1 cellular context compared by ENCODE assay signal in genomic region chr2:17803492-17803891, GRCh38.
TF ChIP-seq lines count a peak whose summit lies in the region.

No MANE protein-coding gene starts in this region.

TF ChIP-seq in GM12878, 131 proteins besides CTCF, POLR2A, EP300 and RAD21 (continued from another document):
- no peak for TF ChIP-seq ZNF687 (IDR thresholded peaks at IDR 0.05)
- no peak for TF ChIP-seq NBN (IDR thresholded peaks at IDR 0.05)
- TF ChIP-seq SP1 (IDR thresholded peaks at IDR 0.05; ENCODE audit: low read depth, low read length) = no peak
- TF ChIP-seq NFXL1 (IDR thresholded peaks at IDR 0.05; ENCODE audit: borderline replicate concordance) = no peak
- no peak for TF ChIP-seq POU2F2 (IDR thresholded peaks at IDR 0.05; ENCODE audit: borderline replicate concordance, low read depth, low read length)
- peak; percentile 77; the same call in 1 of the 2 replicates for TF ChIP-seq SPI1 (IDR thresholded peaks at IDR 0.05; ENCODE audit: borderline replicate concordance, insufficient read depth, low read depth, low read length)
- TF ChIP-seq ZBTB33 (IDR thresholded peaks at IDR 0.05) = no peak
- no peak; a peak in 1 of 4 replicates for TF ChIP-seq IKZF2 (IDR thresholded peaks at IDR 0.05)
- no peak for TF ChIP-seq FOXK2 (IDR thresholded peaks at IDR 0.05)
- TF ChIP-seq NR2C2 (IDR thresholded peaks at IDR 0.05; ENCODE audit: borderline replicate concordance, control insufficient read depth, insufficient read length, low read depth) = no peak
- TF ChIP-seq PKNOX1 (IDR thresholded peaks at IDR 0.05) = no peak
- TF ChIP-seq ATF7 (IDR thresholded peaks at IDR 0.05; ENCODE audit: low read depth) = no peak
- TF ChIP-seq RBBP5 (conservative IDR thresholded peaks at IDR 0.05) = no peak
- TF ChIP-seq IKZF1 (conservative IDR thresholded peaks at IDR 0.05) = peak; percentile 24; the same call in 1 of the 2 replicates
- TF ChIP-seq RFX5 (IDR thresholded peaks at IDR 0.05; ENCODE audit: low read depth, low read length) = no peak
TF ChIP-seq in GM12878: peak in this region for 2.
